ENCODE assay signal across 19 cellular contexts in the genomic region with DNA sequence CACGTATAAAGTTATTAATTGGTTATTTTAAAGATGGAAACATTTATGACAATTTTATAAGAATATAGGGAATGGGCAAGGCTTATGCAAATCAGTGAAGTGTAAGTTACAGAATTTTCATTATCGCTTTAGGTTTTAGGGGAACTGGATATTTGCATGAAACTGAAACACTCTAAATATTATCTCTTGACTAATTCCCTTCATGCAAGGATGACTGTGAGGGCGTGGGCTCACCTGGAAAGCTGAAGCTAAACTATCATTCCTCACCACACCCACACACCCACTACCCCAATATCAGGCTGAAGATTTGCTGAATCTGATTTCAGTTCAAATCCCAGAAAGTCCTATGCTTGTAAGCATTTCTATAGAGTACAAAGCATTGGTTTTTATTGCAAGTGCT.
A peak's percentile ranks its signal among the peaks of the same experiment; 100 is the strongest.
DNase-seq lines count a peak whose midpoint lies in the region; ATAC-seq and TF ChIP-seq lines count a peak whose summit lies in the region.
"Had no signal": no experiment of that assay in that cellular context is flagged by ENCODE, and none has a peak within 500 bp of the region (broad histone marks: within the 10 kb centered on the region; RNA-seq: fewer than 3 reads in every experiment).

No MANE protein-coding gene starts in this region.

- peaks cover 2% of the 10 kb centered on the region for H3K9me3 Mint-ChIP-seq in CD4-positive, alpha-beta T cell

- no peaks in the 10 kb centered on the region for H3K9me3 ChIP-seq in CD4-positive, alpha-beta T cell (ENCODE audit: control insufficient read depth, low read length)
- H3K9me3 ChIP-seq: A549, colonic mucosa, esophagus squamous epithelium, upper lobe of right lung had no signal

- ATAC-seq in GM18498 (IDR thresholded peaks at IDR 0.05; ENCODE audit: unreplicated experiment) (peak; percentile 59), GM19452 (IDR thresholded peaks at IDR 0.05; ENCODE audit: unreplicated experiment) (peak; percentile 39), HG02798 (IDR thresholded peaks at IDR 0.05; ENCODE audit: poor library complexity, unreplicated experiment) (peak; percentile 62), HG03439 (IDR thresholded peaks at IDR 0.05; ENCODE audit: unreplicated experiment) (peak; percentile 72), HG03097 (IDR thresholded peaks at IDR 0.05; ENCODE audit: low FRiP score, unreplicated experiment) (no peak)
- no peak for ATAC-seq in CD4-positive, alpha-beta T cell (ENCODE audit: poor library complexity)
- ATAC-seq: A549, left ventricle myocardium superior, natural killer cell, PC-3, upper lobe of right lung had no signal

- intact Hi-C loops in CD4-positive, alpha-beta T cell (cut with DNase I, micrococcal nuclease), result no loop called here

- H3K27me3 Mint-ChIP-seq in CD4-positive, alpha-beta T cell, result no peaks in the 10 kb centered on the region

- no peak for TF ChIP-seq CTCF in CD4-positive, alpha-beta T cell (IDR thresholded peaks at IDR 0.05)

- H3K4me1 Mint-ChIP-seq in CD4-positive, alpha-beta T cell (ENCODE audit: low read depth), result no peaks in the 10 kb centered on the region
- H3K4me1 Mint-ChIP-seq: natural killer cell had no signal

- CTCF ChIA-PET in CD4-positive, alpha-beta T cell (lab: Charles Lee), result no interaction called here

- H3K27ac Mint-ChIP-seq in CD4-positive, alpha-beta T cell, result no peak overlapping the region
- H3K27ac Mint-ChIP-seq: natural killer cell had no signal

- no peak for DNase-seq in NCI-H128 (lab: John Stamatoyannopoulos, UW; ENCODE audit: unreplicated experiment)
- no peak for DNase-seq in NCI-H1694 treated with DMSO at 0.1 percent for 48 hours (lab: John Stamatoyannopoulos, UW)
- no peak for DNase-seq in CD4-positive, alpha-beta T cell
- DNase-seq: activated T-cell treated with anti-CD3 and anti-CD28 coated beads, Interleukin-2, amount 50 U/mL, for 48 hours; colonic mucosa; esophagus squamous epithelium; hippocampal formation; left ventricle myocardium superior; natural killer cell; NCI-H226; PC-3; SW 1271; upper lobe of right lung had no signal

- no peak overlapping the region for H3K27ac ChIP-seq in CD4-positive, alpha-beta T cell (ENCODE audit: low read depth, low read length)
- H3K27ac ChIP-seq: A549, colonic mucosa, esophagus squamous epithelium, upper lobe of right lung had no signal

- no peaks in the 10 kb centered on the region for H3K36me3 Mint-ChIP-seq in CD4-positive, alpha-beta T cell (ENCODE audit: low read depth)
- H3K36me3 Mint-ChIP-seq: natural killer cell had no signal

- POLR2A ChIA-PET in CD4-positive, alpha-beta T cell (lab: Charles Lee), result no interaction called here

- no peak overlapping the region for H3K4me3 Mint-ChIP-seq in CD4-positive, alpha-beta T cell
- H3K4me3 Mint-ChIP-seq: natural killer cell had no signal

- no peaks in the 10 kb centered on the region for H3K27me3 ChIP-seq in CD4-positive, alpha-beta T cell (ENCODE audit: control insufficient read depth, insufficient read depth, low read length)
- H3K27me3 ChIP-seq: colonic mucosa, esophagus squamous epithelium, upper lobe of right lung had no signal

Comparison
In these comparisons a context has a peak if more than half of its experiments do, and no peak if none do; other contexts are left out.
1. ATAC-seq: peak in GM18498 (single experiment), GM19452 (single experiment), HG02798 (single experiment) and HG03439 (single experiment); none in HG03097 (single experiment) and CD4-positive, alpha-beta T cell (single experiment).